ENCODE assay signal across 16 cellular contexts in the genomic region with DNA sequence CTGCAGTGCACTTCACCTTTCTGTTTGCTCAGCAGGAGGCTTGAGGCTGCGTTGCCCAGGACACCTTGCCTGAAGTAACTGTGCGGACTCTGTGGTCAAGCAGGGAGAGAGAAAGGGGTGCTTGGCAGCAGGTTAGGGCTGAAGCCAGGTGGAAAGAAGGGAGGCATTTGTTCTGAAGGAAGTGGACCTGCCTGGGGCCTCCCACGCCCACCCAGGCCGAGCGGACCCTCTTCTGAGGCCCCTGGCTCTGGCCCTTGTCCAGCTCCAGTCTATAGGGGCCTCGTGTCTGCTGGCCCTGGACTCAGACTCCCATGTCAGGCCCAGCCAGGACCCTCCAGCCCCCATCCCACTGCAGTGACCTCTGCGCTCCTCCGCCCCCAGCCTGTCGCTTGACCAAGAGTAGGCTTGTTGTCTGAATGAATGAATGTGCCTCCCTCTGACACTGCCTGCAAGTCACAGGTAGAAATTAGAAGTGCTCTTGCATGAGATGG. TPM values are rescaled to one million over a fixed set of nuclear protein-coding genes. Genes with fewer than 3 reads are reported as not detected.
DNase-seq lines count a peak whose midpoint lies in the region; ATAC-seq and TF ChIP-seq lines count a peak whose summit lies in the region.
"Had no signal": no experiment of that assay in that cellular context is flagged by ENCODE, and none has a peak within 500 bp of the region (broad histone marks: within the 10 kb centered on the region; RNA-seq: fewer than 3 reads in every experiment).

No MANE protein-coding gene starts in this region.

- WGBS in tibial nerve, 2 donors, result 70 to 85% methylated on average over 8 to 9 of the region's 9 CpGs

- H3K27me3 Mint-ChIP-seq in activated naive CD8-positive, alpha-beta T cell, result peaks cover 2% of the 10 kb centered on the region
- H3K27me3 Mint-ChIP-seq in activated naive CD8-positive, alpha-beta T cell treated with anti-CD3 and anti-CD28 coated beads, Interleukin-2, amount 50 U/mL, for 24 hours, result peaks cover 17% of the 10 kb centered on the region
- H3K27me3 Mint-ChIP-seq in mesothelial cell of epicardium (ENCODE audit: low read depth), result peaks cover 38% of the 10 kb centered on the region

- H3K36me3 Mint-ChIP-seq in activated naive CD8-positive, alpha-beta T cell, result peaks cover 17% of the 10 kb centered on the region
- H3K36me3 Mint-ChIP-seq in activated naive CD8-positive, alpha-beta T cell treated with anti-CD3 and anti-CD28 coated beads, Interleukin-2, amount 50 U/mL, for 24 hours (ENCODE audit: low read depth), result peaks cover 5% of the 10 kb centered on the region
- H3K36me3 Mint-ChIP-seq in mesothelial cell of epicardium, result peaks cover 7% of the 10 kb centered on the region

- peaks cover 0 to 30% (median 12%) of the 10 kb centered on the region in 4 donors for H3K9me3 ChIP-seq in tibial nerve
- 0 out of 2 replicates have a peak, but pooled peaks cover 2% of the 10 kb centered on the region for H3K9me3 ChIP-seq in BE2C

- peak overlapping the region; percentile 5 for H3K27ac Mint-ChIP-seq in activated naive CD8-positive, alpha-beta T cell
- H3K27ac Mint-ChIP-seq in activated naive CD8-positive, alpha-beta T cell treated with anti-CD3 and anti-CD28 coated beads, Interleukin-2, amount 50 U/mL, for 24 hours, result no peak overlapping the region
- no peak overlapping the region for H3K27ac Mint-ChIP-seq in mesothelial cell of epicardium
- H3K27ac Mint-ChIP-seq: activated naive CD8-positive, alpha-beta T cell treated with anti-CD3 and anti-CD28 coated beads, Interleukin-2, amount 10 ng/mL, durations not matched to agents 7 days and 5 days had no signal

- peaks cover 39% of the 10 kb centered on the region for H3K4me1 Mint-ChIP-seq in activated naive CD8-positive, alpha-beta T cell (ENCODE audit: low read depth)
- H3K4me1 Mint-ChIP-seq in activated naive CD8-positive, alpha-beta T cell treated with anti-CD3 and anti-CD28 coated beads, Interleukin-2, amount 50 U/mL, for 24 hours, result peaks cover 9% of the 10 kb centered on the region
- peaks cover 12% of the 10 kb centered on the region for H3K4me1 Mint-ChIP-seq in mesothelial cell of epicardium

- H3K4me3 Mint-ChIP-seq in activated naive CD8-positive, alpha-beta T cell, result peak overlapping the region; percentile 70
- no peak overlapping the region for H3K4me3 Mint-ChIP-seq in activated naive CD8-positive, alpha-beta T cell treated with anti-CD3 and anti-CD28 coated beads, Interleukin-2, amount 50 U/mL, for 24 hours
- H3K4me3 Mint-ChIP-seq in mesothelial cell of epicardium, result peak overlapping the region; percentile 11
- H3K4me3 Mint-ChIP-seq: activated naive CD8-positive, alpha-beta T cell treated with anti-CD3 and anti-CD28 coated beads, Interleukin-2, amount 10 ng/mL, durations not matched to agents 7 days and 5 days had no signal

- H3K9me3 Mint-ChIP-seq in activated naive CD8-positive, alpha-beta T cell (ENCODE audit: low read depth), result peaks cover 5% of the 10 kb centered on the region
- H3K9me3 Mint-ChIP-seq in activated naive CD8-positive, alpha-beta T cell treated with anti-CD3 and anti-CD28 coated beads, Interleukin-2, amount 50 U/mL, for 24 hours, result peaks cover 7% of the 10 kb centered on the region
- H3K9me3 Mint-ChIP-seq in mesothelial cell of epicardium, result peaks cover 13% of the 10 kb centered on the region

- H3K27me3 ChIP-seq in tibial nerve (no peaks in the 10 kb centered on the region), BE2C (peaks cover 9% of the 10 kb centered on the region)

- H3K4me1 ChIP-seq in tibial nerve (peaks cover 0 to 51% (median 19%) of the 10 kb centered on the region in 4 donors), BE2C (no peaks in the 10 kb centered on the region)

- no peak for TF ChIP-seq POLR2A in tibial nerve (IDR thresholded peaks at IDR 0.05)

- DNase-seq in activated naive CD8-positive, alpha-beta T cell treated with anti-CD3 and anti-CD28 coated beads, Interleukin-2, amount 50 U/mL, for 24 hours, result no peak
- peak; percentile 8 for DNase-seq in activated CD8-positive, alpha-beta memory T cell treated with anti-CD3 and anti-CD28 coated beads, Interleukin-2, amount 50 U/mL, for 4 hours
- DNase-seq in mesothelial cell of epicardium (ENCODE audit: low spot score in 2 of 2, unreplicated experiment in 2 of 2) (peak in 1 of 2 experiments; percentile 26), tibial nerve (ENCODE audit: low spot score in 2 of 2) (peak; percentile 3 to 5), BE2C (no peak), NOMO-1 treated with dmso at 0.1 percent for 144 hours (lab: John Stamatoyannopoulos, UW; ENCODE audit: unreplicated experiment) (no peak)
- DNase-seq: activated CD4-positive, alpha-beta T cell treated with anti-CD3 and anti-CD28 coated beads, Interleukin-2, amount 50 U/mL, for 48 hours; activated naive CD8-positive, alpha-beta T cell treated with anti-CD3 and anti-CD28 coated beads, Interleukin-2, amount 10 ng/mL, durations not matched to agents 7 days and 5 days; foreskin fibroblast; naive B cell; NCI-H1694 treated with DMSO at 0.1 percent for 48 hours; OCI-M1 had no signal

- H3K36me3 ChIP-seq in tibial nerve, result peaks cover 0 to 60% (median 0%) of the 10 kb centered on the region in 3 donors
- H3K36me3 ChIP-seq in BE2C, result no peaks in the 10 kb centered on the region

- no peak for ATAC-seq in activated naive CD8-positive, alpha-beta T cell treated with anti-CD3 and anti-CD28 coated beads, Interleukin-2, amount 50 U/mL, for 24 hours
- ATAC-seq in HG02678 (IDR thresholded peaks at IDR 0.05; ENCODE audit: unreplicated experiment), result no peak
- ATAC-seq: K562 had no signal

- H3K4me3 ChIP-seq in tibial nerve (peak overlapping the region in 1 of 4 donors; percentile 76), BE2C (ENCODE audit: low read depth, low read length) (no peak overlapping the region)
- H3K4me3 ChIP-seq: BLaER1 treated with 17β-estradiol and CSF1 and Interleukin-3, amounts not matched to agents 10 nM and 100 nM; K562 had no signal

- peak overlapping the region in 1 of 4 donors; percentile 7 for H3K27ac ChIP-seq in tibial nerve
- H3K27ac ChIP-seq: BLaER1 treated with 17β-estradiol and CSF1 and Interleukin-3, amounts not matched to agents 10 nM and 100 nM had no signal

- TF ChIP-seq CTCF in mesothelial cell of epicardium (IDR thresholded peaks at IDR 0.05; ENCODE audit: unreplicated experiment) (no peak), tibial nerve (IDR thresholded peaks at IDR 0.05) (no peak), BE2C (IDR thresholded peaks at IDR 0.05; ENCODE audit: low read depth, low read length) (no peak)

- TF ChIP-seq EP300 in tibial nerve (IDR thresholded peaks at IDR 0.05), result no peak

RNA-seq across cellular contexts. Expression of a gene that starts 2.5 kb away (rescaled TPM):
- total RNA-seq in mesothelial cell of epicardium (7.1 to 10.5 TPM (median 9.4 TPM) in 3 replicates), tibial nerve (100 to 1,000 TPM; 116 to 226 (median 141) TPM)
- 1.6 TPM for polyA plus RNA-seq in BE2C (2012; ENCODE audit: insufficient read depth, insufficient read length, low read depth)

Comparison
In these comparisons a context has a peak if more than half of its experiments do, and no peak if none do; other contexts are left out.
1. DNase-seq: peak in activated CD8-positive, alpha-beta memory T cell treated with anti-CD3 and anti-CD28 coated beads, Interleukin-2, amount 50 U/mL, for 4 hours (single experiment) and tibial nerve (2 of 2); none in activated naive CD8-positive, alpha-beta T cell treated with anti-CD3 and anti-CD28 coated beads, Interleukin-2, amount 50 U/mL, for 24 hours (single experiment), BE2C (single experiment) and NOMO-1 treated with dmso at 0.1 percent for 144 hours (single experiment).
2. RNA of a gene that starts 2.5 kb away (total RNA-seq): 116 to 226 TPM in tibial nerve; 7.1 to 10.5 TPM in mesothelial cell of epicardium; every median in the first group is over 10 times any median in the second.